In genomic region chrX:12319955-12320354, GRCh38 we compare ENCODE assay signal across 1 cellular context.
TF ChIP-seq lines count a peak whose summit lies in the region.

No MANE protein-coding gene starts in this region.

TF ChIP-seq in HEK293, 187 proteins besides CTCF, POLR2A, EP300 and RAD21 (continued from another document):
- no peak for TF ChIP-seq ZNF214 (tag by site-specific recombination; IDR thresholded peaks at IDR 0.05; ENCODE audit: borderline replicate concordance)
- TF ChIP-seq ZNF768 (tag by site-specific recombination; IDR thresholded peaks at IDR 0.05), result no peak
- TF ChIP-seq ZIC2 (tag by site-specific recombination; IDR thresholded peaks at IDR 0.05), result no peak
- peak; percentile 92 for TF ChIP-seq IKZF3 (tag by site-specific recombination; IDR thresholded peaks at IDR 0.05)
- no peak for TF ChIP-seq ZNF26 (tag by site-specific recombination; IDR thresholded peaks at IDR 0.05)
- no peak for TF ChIP-seq ZNF416 (tag by site-specific recombination; IDR thresholded peaks at IDR 0.05)
- peak; percentile 96 for TF ChIP-seq OSR2 (tag by site-specific recombination; IDR thresholded peaks at IDR 0.05)
- TF ChIP-seq ZBTB7A (tag by site-specific recombination; IDR thresholded peaks at IDR 0.05; ENCODE audit: low read depth), result no peak
- TF ChIP-seq ZNF530 (tag by site-specific recombination; IDR thresholded peaks at IDR 0.05; ENCODE audit: low read depth), result no peak
- TF ChIP-seq ZEB2 (tag by site-specific recombination; IDR thresholded peaks at IDR 0.05), result no peak
- no peak for TF ChIP-seq ZNF175 (tag by site-specific recombination; IDR thresholded peaks at IDR 0.05)
- TF ChIP-seq BCL6B (tag by site-specific recombination; IDR thresholded peaks at IDR 0.05), result peak; percentile 52; the same call in 1 of the 2 replicates
- no peak for TF ChIP-seq ZNF549 (tag by site-specific recombination; IDR thresholded peaks at IDR 0.05)
- TF ChIP-seq ZFP37 (tag by site-specific recombination; IDR thresholded peaks at IDR 0.05), result no peak
- TF ChIP-seq TCF7L2 (IDR thresholded peaks at IDR 0.05; ENCODE audit: borderline replicate concordance, low read depth, low read length), result peak; percentile 95
- TF ChIP-seq ZNF16 (tag by site-specific recombination; IDR thresholded peaks at IDR 0.05; ENCODE audit: low read depth), result no peak
- no peak for TF ChIP-seq ZBTB48 (tag by site-specific recombination; IDR thresholded peaks at IDR 0.05)
- TF ChIP-seq GFI1B (tag by site-specific recombination; IDR thresholded peaks at IDR 0.05), result 0 out of 2 replicates have a peak, but pooled peaks have one; percentile 30
- TF ChIP-seq ZNF610 (tag by site-specific recombination; IDR thresholded peaks at IDR 0.05; ENCODE audit: borderline replicate concordance), result 0 out of 2 replicates have a peak, but pooled peaks have one; percentile 55
- no peak for TF ChIP-seq ZNF510 (tag by site-specific recombination; IDR thresholded peaks at IDR 0.05; ENCODE audit: insufficient replicate concordance)
- TF ChIP-seq AEBP2 (tag by site-specific recombination; IDR thresholded peaks at IDR 0.05; ENCODE audit: borderline replicate concordance), result no peak
- TF ChIP-seq SETDB1 (IDR thresholded peaks at IDR 0.05; ENCODE audit: insufficient read length, low read length), result no peak
- peak; percentile 70 for TF ChIP-seq ZNF366 (tag by site-specific recombination; conservative IDR thresholded peaks at IDR 0.05)
- no peak for TF ChIP-seq ZNF155 (tag by site-specific recombination; IDR thresholded peaks at IDR 0.05)
- no peak for TF ChIP-seq SP7 (tag by site-specific recombination; IDR thresholded peaks at IDR 0.05)
- no peak for TF ChIP-seq SCRT2 (tag by site-specific recombination; IDR thresholded peaks at IDR 0.05)
- peak; percentile 74 for TF ChIP-seq KLF10 (tag by site-specific recombination; IDR thresholded peaks at IDR 0.05)
- no peak for TF ChIP-seq ZNF266 (tag by site-specific recombination; IDR thresholded peaks at IDR 0.05; ENCODE audit: low read depth)
- TF ChIP-seq MYNN (tag by site-specific recombination; IDR thresholded peaks at IDR 0.05; ENCODE audit: borderline replicate concordance), result no peak
